Comparison of ENCODE assay signal across 8 cellular contexts in genomic region chr17:74859439-74860228, GRCh38. TPM values are rescaled to one million over a fixed set of nuclear protein-coding genes. Genes with fewer than 3 reads are reported as not detected.
A peak's percentile ranks its signal among the peaks of the same experiment; 100 is the strongest.
DNase-seq lines count a peak whose midpoint lies in the region; ATAC-seq lines count a peak whose summit lies in the region.

GRIN2C (minus strand) TSS chr17:74859885; CDS start chr17:74855092, 4,793 bp downstream.

- H4K20me1 ChIP-seq in BLaER1 treated with 17β-estradiol and CSF1 and Interleukin-3, amounts not matched to agents 10 nM and 100 nM = peaks cover 0 to 77% (median 29%) of the 10 kb centered on the region in 11 experiments; a peak in 17 of 22 replicates

- H3K4me3 ChIP-seq in BLaER1 treated with 17β-estradiol and CSF1 and Interleukin-3, amounts not matched to agents 10 nM and 100 nM = peak within 1 kb of the TSS; percentile 9 to 62 (median 38); a peak in 13 of 20 replicates
- H3K4me3 ChIP-seq in Jurkat, Clone E6-1 (ENCODE audit: low read length) = peak within 1 kb of the TSS; percentile 30
- H3K4me3 ChIP-seq in adipocyte (ENCODE audit: low read length) (no peak within 1 kb of the TSS), mesodermal cell (ENCODE audit: extremely low read depth, insufficient read depth, low read length, poor library complexity, severe bottlenecking) (peak within 1 kb of the TSS; percentile 17)

- peaks cover 0 to 7% (median 0%) of the 10 kb centered on the region in 11 experiments; a peak in 4 of 22 replicates for H3K36me3 ChIP-seq in BLaER1 treated with 17β-estradiol and CSF1 and Interleukin-3, amounts not matched to agents 10 nM and 100 nM
- H3K36me3 ChIP-seq in adipocyte (ENCODE audit: control insufficient read depth, insufficient read depth, low read length, severe bottlenecking) (no peaks in the 10 kb centered on the region), mesodermal cell (ENCODE audit: control insufficient read depth, insufficient read depth, low read length) (peaks cover 14% of the 10 kb centered on the region)

- no peak for DNase-seq in Jurkat, Clone E6-1 (ENCODE audit: low read depth, low spot score)
- peak; percentile 55 for DNase-seq in adipocyte (ENCODE audit: low read depth)
- no peak for DNase-seq in medulla oblongata (ENCODE audit: extremely low spot score)

- WGBS in mesodermal cell (ENCODE audit: insufficient coverage in 2 of 2), 2 experiments = 7 to 13% methylated on average over 26 to 33 of the region's 72 CpGs

- ATAC-seq in HG03354 (IDR thresholded peaks at IDR 0.05; ENCODE audit: poor library complexity, severe bottlenecking, unreplicated experiment) (no peak), GM18868 (IDR thresholded peaks at IDR 0.05; ENCODE audit: unreplicated experiment) (no peak), HG02870 (IDR thresholded peaks at IDR 0.05; ENCODE audit: unreplicated experiment) (no peak)

- H3K4me2 ChIP-seq in BLaER1 treated with 17β-estradiol and CSF1 and Interleukin-3, amounts not matched to agents 10 nM and 100 nM = peak within 1 kb of the TSS; percentile 45 to 77 (median 67)

- H3K4me1 ChIP-seq in BLaER1 treated with 17β-estradiol and CSF1 and Interleukin-3, amounts not matched to agents 10 nM and 100 nM = peaks cover 19 to 44% (median 36%) of the 10 kb centered on the region in 10 experiments; a peak in 19 of 20 replicates
- H3K4me1 ChIP-seq in adipocyte (ENCODE audit: control insufficient read depth, insufficient read depth, low read length) (peaks cover 5% of the 10 kb centered on the region), mesodermal cell (ENCODE audit: control insufficient read depth, insufficient read depth, low read length, poor library complexity, severe bottlenecking) (no peaks in the 10 kb centered on the region)

- H3K27ac ChIP-seq in BLaER1 treated with 17β-estradiol and CSF1 and Interleukin-3, amounts not matched to agents 10 nM and 100 nM = no peak within 1 kb of the TSS
- H3K27ac ChIP-seq in mesodermal cell (ENCODE audit: low read depth, low read length, severe bottlenecking) = no peak within 1 kb of the TSS

- H3K27me3 ChIP-seq in BLaER1 treated with 17β-estradiol and CSF1 and Interleukin-3, amounts not matched to agents 10 nM and 100 nM = peaks cover 61 to 86% (median 72%) of the 10 kb centered on the region in 11 experiments
- H3K27me3 ChIP-seq in adipocyte (replicated peaks; ENCODE audit: control insufficient read depth, insufficient read depth, low read length) = peaks cover 42% of the 10 kb centered on the region

- H3K9ac ChIP-seq in BLaER1 treated with 17β-estradiol and CSF1 and Interleukin-3, amounts not matched to agents 10 nM and 100 nM = peak within 1 kb of the TSS in 1 of 11 experiments; percentile 3; a peak in 1 of 22 replicates
- no peak within 1 kb of the TSS for H3K9ac ChIP-seq in adipocyte (ENCODE audit: low read length)

- H3K9me3 ChIP-seq in BLaER1 treated with 17β-estradiol and CSF1 and Interleukin-3, amounts not matched to agents 10 nM and 100 nM (replicated peaks in 1 of 11) = no peaks in the 10 kb centered on the region
- H3K9me3 ChIP-seq in adipocyte (ENCODE audit: control insufficient read depth, low read length) = no peaks in the 10 kb centered on the region
- no peaks in the 10 kb centered on the region for H3K9me3 ChIP-seq in mesodermal cell (ENCODE audit: control insufficient read depth, low read length)

RNA-seq across cellular contexts. Expression of gene GRIN2C, which starts in this region (rescaled TPM):
- 0.60 TPM for polyA plus RNA-seq in Jurkat, Clone E6-1 (2012; ENCODE audit: insufficient read depth, insufficient read length)
- polyA plus RNA-seq in mesodermal cell (2013, experiment 1 of 2) = 0.41 TPM
- polyA plus RNA-seq in mesodermal cell (2013, experiment 2 of 2) = 0.25 TPM
